ENCODE assay signal across 40 cellular contexts in genomic region chr2:202118168-202118567, GRCh38. TPM values are rescaled to one million over a fixed set of nuclear protein-coding genes. Genes with fewer than 3 reads are reported as not detected.
"Had no signal": no experiment of that assay in that cellular context is flagged by ENCODE, and none has a peak within 500 bp of the region (broad histone marks: within the 10 kb centered on the region; RNA-seq: fewer than 3 reads in every experiment).

No MANE protein-coding gene starts in this region.

- H3K36me3 Mint-ChIP-seq: activated CD4-positive, alpha-beta memory T cell treated with anti-CD3 and anti-CD28 coated beads for 36 hours; activated CD8-positive, alpha-beta memory T cell treated with anti-CD3 and anti-CD28 coated beads, Interleukin-2, amount 10 ng/mL, durations not matched to agents 7 days and 5 days; activated naive CD4-positive, alpha-beta T cell treated with anti-CD3 and anti-CD28 coated beads, Interleukin-2, amount 50 U/mL, for 24 hours; activated naive CD8-positive, alpha-beta T cell treated with anti-CD3 and anti-CD28 coated beads for 36 hours had no signal

- H3K27me3 ChIP-seq: adrenal gland, brain microvascular endothelial cell, esophagus squamous epithelium had no signal

- H3K4me3 Mint-ChIP-seq: activated B cell treated with CpG ODN at 0.5 μM for 24 hours; activated CD4-positive, alpha-beta memory T cell treated with anti-CD3 and anti-CD28 coated beads for 36 hours; activated CD8-positive, alpha-beta memory T cell treated with anti-CD3 and anti-CD28 coated beads, Interleukin-2, amount 10 ng/mL, durations not matched to agents 7 days and 5 days; activated CD8-positive, alpha-beta T cell treated with anti-CD3 and anti-CD28 coated beads, Interleukin-2, amount 10 ng/mL, durations not matched to agents 7 days and 5 days; activated naive CD4-positive, alpha-beta T cell treated with anti-CD3 and anti-CD28 coated beads for 36 hours; activated naive CD4-positive, alpha-beta T cell treated with anti-CD3 and anti-CD28 coated beads, Interleukin-2, amount 50 U/mL, for 24 hours; activated naive CD8-positive, alpha-beta T cell treated with anti-CD3 and anti-CD28 coated beads for 36 hours; activated naive CD8-positive, alpha-beta T cell treated with anti-CD3 and anti-CD28 coated beads, Interleukin-2, amount 50 U/mL, for 24 hours; activated T-helper 1 cell treated with anti-CD3 and anti-CD28 coated beads, Interleukin-12 subunit alpha, Interleukin-12 subunit beta, Interleukin-2, Interleukin-4 antibody, amounts not matched to agents 30 ng/mL and 10 ng/mL and 1 ng/mL, durations not matched to agents 14 hours and 24 hours and 36 hours; central memory CD8-positive, alpha-beta T cell; effector memory CD8-positive, alpha-beta T cell; T-helper 17 cell; T-helper 2 cell treated with Interferon-gamma antibody and Interleukin-4, amounts not matched to agents 5 μg/mL and 100 μg/mL, for 36 hours had no signal

- H3K9me3 Mint-ChIP-seq: activated T-helper 1 cell treated with anti-CD3 and anti-CD28 coated beads, Interleukin-12 subunit alpha, Interleukin-12 subunit beta, Interleukin-2, Interleukin-4 antibody, amounts not matched to agents 30 ng/mL and 10 ng/mL and 1 ng/mL, durations not matched to agents 14 hours and 24 hours and 36 hours; activated T-helper 2 cell treated with anti-CD3 and anti-CD28 coated beads, Interferon-gamma antibody, Interleukin-2, Interleukin-4, amounts not matched to agents 10 μg/mL and 5 μg/mL and 100 μg/mL, durations not matched to agents 14 hours and 24 hours and 36 hours; central memory CD8-positive, alpha-beta T cell; effector memory CD8-positive, alpha-beta T cell had no signal

- H3K4me1 Mint-ChIP-seq: activated naive CD4-positive, alpha-beta T cell treated with anti-CD3 and anti-CD28 coated beads, Interleukin-2, amount 50 U/mL, for 24 hours; central memory CD8-positive, alpha-beta T cell; T-helper 17 cell had no signal

- H3K4me1 ChIP-seq: adrenal gland had no signal

- H3K4me3 ChIP-seq: adrenal gland, esophagus squamous epithelium had no signal

- FAIRE-seq: astrocyte, bronchial epithelial cell, colon, frontal cortex had no signal

- H3K36me3 ChIP-seq: adrenal gland, brain microvascular endothelial cell, esophagus squamous epithelium, WERI-Rb-1 had no signal

- H3K9me3 ChIP-seq: adrenal gland had no signal

- H3K27ac Mint-ChIP-seq: activated B cell treated with CpG ODN at 0.5 μM for 24 hours; activated CD4-positive, alpha-beta memory T cell treated with anti-CD3 and anti-CD28 coated beads for 36 hours; activated CD8-positive, alpha-beta memory T cell treated with anti-CD3 and anti-CD28 coated beads, Interleukin-2, amount 10 ng/mL, durations not matched to agents 7 days and 5 days; activated CD8-positive, alpha-beta T cell treated with anti-CD3 and anti-CD28 coated beads, Interleukin-2, amount 10 ng/mL, durations not matched to agents 7 days and 5 days; activated naive CD4-positive, alpha-beta T cell treated with anti-CD3 and anti-CD28 coated beads for 36 hours; activated naive CD4-positive, alpha-beta T cell treated with anti-CD3 and anti-CD28 coated beads, Interleukin-2, amount 50 U/mL, for 24 hours; activated naive CD8-positive, alpha-beta T cell treated with anti-CD3 and anti-CD28 coated beads for 36 hours; activated naive CD8-positive, alpha-beta T cell treated with anti-CD3 and anti-CD28 coated beads, Interleukin-2, amount 50 U/mL, for 24 hours; activated T-helper 1 cell treated with anti-CD3 and anti-CD28 coated beads, Interleukin-12 subunit alpha, Interleukin-12 subunit beta, Interleukin-2, Interleukin-4 antibody, amounts not matched to agents 30 ng/mL and 10 ng/mL and 1 ng/mL, durations not matched to agents 14 hours and 24 hours and 36 hours; activated T-helper 2 cell treated with anti-CD3 and anti-CD28 coated beads, Interferon-gamma antibody, Interleukin-2, Interleukin-4, amounts not matched to agents 10 μg/mL and 5 μg/mL and 100 μg/mL, durations not matched to agents 14 hours and 24 hours and 36 hours; effector memory CD8-positive, alpha-beta T cell; T-helper 17 cell; T-helper 2 cell treated with Interferon-gamma antibody and Interleukin-4, amounts not matched to agents 5 μg/mL and 100 μg/mL, for 36 hours had no signal

- ATAC-seq: activated CD4-positive, CD25-positive, alpha-beta regulatory T cell treated with anti-CD3 and anti-CD28 coated beads, Interleukin-2, amount 50 U/mL, for 24 hours; activated CD8-positive, alpha-beta memory T cell treated with anti-CD3 and anti-CD28 coated beads, Interleukin-2, amount 10 ng/mL, durations not matched to agents 7 days and 5 days; activated CD8-positive, alpha-beta T cell treated with anti-CD3 and anti-CD28 coated beads, Interleukin-2, amount 10 ng/mL, durations not matched to agents 7 days and 5 days; activated naive CD8-positive, alpha-beta T cell treated with anti-CD3 and anti-CD28 coated beads, Interleukin-2, amount 50 U/mL, for 24 hours; effector memory CD8-positive, alpha-beta T cell; T-helper 17 cell had no signal

- H3K27ac ChIP-seq: adrenal gland, brain microvascular endothelial cell, epithelial cell of prostate, esophagus squamous epithelium, WERI-Rb-1 had no signal

- DNase-seq: activated B cell treated with CpG ODN at 0.5 μM for 24 hours; activated CD4-positive, alpha-beta memory T cell treated with anti-CD3 and anti-CD28 coated beads for 36 hours; activated CD4-positive, alpha-beta T cell treated with anti-CD3 and anti-CD28 coated beads for 48 hours; activated CD8-positive, alpha-beta memory T cell treated with anti-CD3 and anti-CD28 coated beads, Interleukin-2, amount 10 ng/mL, durations not matched to agents 7 days and 5 days; activated CD8-positive, alpha-beta memory T cell treated with anti-CD3 and anti-CD28 coated beads, Interleukin-2, amount 50 U/mL, for 4 hours; activated CD8-positive, alpha-beta T cell treated with anti-CD3 and anti-CD28 coated beads, Interleukin-2, amount 10 ng/mL, durations not matched to agents 7 days and 5 days; activated effector memory CD4-positive, alpha-beta T cell treated with anti-CD3 and anti-CD28 coated beads, Interleukin-2, amount 50 U/mL, for 16 hours; activated naive CD4-positive, alpha-beta T cell treated with anti-CD3 and anti-CD28 coated beads for 36 hours; activated naive CD8-positive, alpha-beta T cell treated with anti-CD3 and anti-CD28 coated beads for 36 hours; activated naive CD8-positive, alpha-beta T cell treated with anti-CD3 and anti-CD28 coated beads, Interleukin-2, amount 50 U/mL, for 24 hours; activated T-cell treated with anti-CD3 and anti-CD28 coated beads, Interleukin-2, amount 50 U/mL, for 1 hour; activated T-cell treated with anti-CD3 and anti-CD28 coated beads, Interleukin-2, amount 50 U/mL, for 48 hours; adrenal gland; brain microvascular endothelial cell; cortex of kidney; dermis blood vessel endothelial cell; effector CD4-positive, alpha-beta T cell; effector memory CD8-positive, alpha-beta T cell; esophagus squamous epithelium; foreskin fibroblast; head of caudate nucleus; T-helper 1 cell; T-helper 17 cell; T1000; WERI-Rb-1 had no signal

RNA-seq across cellular contexts. Expression of gene KIAA2012, which starts 45.1 kb away (rescaled TPM):
- total RNA-seq: activated B cell treated with CpG ODN at 0.5 μM for 24 hours; activated CD4-positive, alpha-beta memory T cell treated with anti-CD3 and anti-CD28 coated beads for 36 hours; activated CD8-positive, alpha-beta memory T cell treated with anti-CD3 and anti-CD28 coated beads for 36 hours; activated CD8-positive, alpha-beta T cell treated with anti-CD3 and anti-CD28 coated beads, Interleukin-2, amount 10 ng/mL, durations not matched to agents 7 days and 5 days; activated naive CD4-positive, alpha-beta T cell treated with anti-CD3 and anti-CD28 coated beads for 36 hours; activated naive CD8-positive, alpha-beta T cell treated with anti-CD3 and anti-CD28 coated beads for 36 hours; activated T-helper 1 cell treated with anti-CD3 and anti-CD28 coated beads, Interleukin-12 subunit alpha, Interleukin-12 subunit beta, Interleukin-2, Interleukin-4 antibody, amounts not matched to agents 30 ng/mL and 10 ng/mL and 1 ng/mL, durations not matched to agents 14 hours and 24 hours and 36 hours; activated T-helper 2 cell treated with anti-CD3 and anti-CD28 coated beads, Interferon-gamma antibody, Interleukin-2, Interleukin-4, amounts not matched to agents 10 μg/mL and 5 μg/mL and 100 μg/mL, durations not matched to agents 14 hours and 24 hours and 36 hours; adrenal gland; astrocyte; bronchial epithelial cell; cardiac septum; dermis blood vessel endothelial cell; esophagus squamous epithelium; fibroblast of lung; T-helper 17 cell had no signal
- polyA plus RNA-seq: esophagus had no signal
